In the genomic region with DNA sequence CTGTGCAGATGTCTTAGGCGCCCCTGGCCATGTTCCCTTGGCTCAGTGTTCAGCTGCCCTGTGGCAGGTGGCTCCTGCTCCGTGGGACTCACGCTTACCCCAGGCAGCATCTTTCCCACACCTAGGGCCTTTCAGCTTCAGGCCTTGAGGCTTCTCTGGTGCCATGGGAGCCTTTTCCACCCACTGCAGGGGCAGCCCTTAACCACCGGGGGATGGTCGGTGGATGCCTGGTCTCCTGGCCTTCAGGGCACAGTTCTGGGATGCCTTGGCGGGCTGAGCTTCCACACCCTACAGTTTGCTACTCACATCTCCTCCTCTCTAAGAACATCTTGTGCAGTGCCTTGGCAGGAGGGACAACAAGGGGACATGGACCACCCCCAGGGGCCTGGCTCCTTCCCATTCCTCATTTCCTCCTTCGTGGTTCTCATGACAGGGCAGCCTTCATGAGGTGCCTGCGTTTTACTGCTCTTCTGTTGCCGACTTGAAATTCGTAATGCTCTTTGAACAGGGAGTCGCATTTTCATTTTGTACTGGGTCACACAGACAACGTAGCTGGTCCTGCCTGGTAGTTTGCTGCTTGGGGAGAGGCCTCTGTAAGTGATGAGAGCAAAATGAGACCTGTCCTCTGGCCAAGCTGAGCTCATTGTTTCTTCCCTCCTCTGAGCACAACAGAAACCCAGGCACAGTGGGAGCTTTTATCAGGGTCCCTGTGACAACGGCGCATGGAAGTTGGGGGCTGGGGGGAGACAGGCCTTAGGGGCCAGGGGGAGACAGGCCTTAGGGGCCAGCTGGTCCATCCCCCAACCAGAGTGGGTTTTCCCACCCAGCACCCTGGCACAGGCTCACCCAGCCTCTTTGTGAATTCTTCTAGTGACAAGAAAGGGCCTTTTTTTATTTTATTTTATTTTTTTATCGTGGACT, we compare ENCODE assay signal across 1 cellular context.
TF ChIP-seq lines count a peak whose summit lies in the region.

No MANE protein-coding gene starts in this region.

TF ChIP-seq in H1, 55 proteins besides CTCF, POLR2A, EP300 and RAD21:
- no peak for TF ChIP-seq CBX8 (IDR thresholded peaks at IDR 0.05; ENCODE audit: borderline replicate concordance, low read depth, low read length)
- TF ChIP-seq EZH2 (IDR thresholded peaks at IDR 0.05; ENCODE audit: low read depth, low read length, severe bottlenecking), result no peak
- TF ChIP-seq BCL11A (IDR thresholded peaks at IDR 0.05; ENCODE audit: low read depth in 2 of 2, low read length in 2 of 2), result no peak
- TF ChIP-seq CEBPB (IDR thresholded peaks at IDR 0.05; ENCODE audit: low read depth, low read length), result no peak
- TF ChIP-seq TAF7 (optimal IDR thresholded peaks at IDR 0.05; ENCODE audit: borderline replicate concordance, low read depth, low read length), result no peak
- no peak for TF ChIP-seq PHF8 (conservative IDR thresholded peaks at IDR 0.05; ENCODE audit: low read depth, low read length)
- no peak for TF ChIP-seq TBP (IDR thresholded peaks at IDR 0.05; ENCODE audit: low read depth, low read length)
- no peak for TF ChIP-seq MAFK (IDR thresholded peaks at IDR 0.05; ENCODE audit: low read depth, low read length)
- no peak for TF ChIP-seq SIX5 (IDR thresholded peaks at IDR 0.05; ENCODE audit: low read depth, low read length)
- TF ChIP-seq POU5F1 (IDR thresholded peaks at IDR 0.05; ENCODE audit: low read depth, low read length), result no peak
- TF ChIP-seq, protein P1, sequence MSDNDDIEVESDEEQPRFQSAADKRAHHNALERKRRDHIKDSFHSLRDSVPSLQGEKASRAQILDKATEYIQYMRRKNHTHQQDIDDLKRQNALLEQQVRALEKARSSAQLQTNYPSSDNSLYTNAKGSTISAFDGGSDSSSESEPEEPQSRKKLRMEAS (IDR thresholded peaks at IDR 0.05), result no peak
- no peak for TF ChIP-seq JUN (IDR thresholded peaks at IDR 0.05; ENCODE audit: low read depth, low read length)
- no peak for TF ChIP-seq BACH1 (IDR thresholded peaks at IDR 0.05; ENCODE audit: low read length)
